In genomic region chr7:130560972-130561371, GRCh38 we compare ENCODE assay signal across 8 cellular contexts.
A peak's percentile ranks its signal among the peaks of the same experiment; 100 is the strongest.
DNase-seq lines count a peak whose midpoint lies in the region; ATAC-seq and TF ChIP-seq lines count a peak whose summit lies in the region.

No MANE protein-coding gene starts in this region.

- peak; percentile 90 for ATAC-seq in GM18505 (IDR thresholded peaks at IDR 0.05; ENCODE audit: unreplicated experiment)
- ATAC-seq in HG03139 (IDR thresholded peaks at IDR 0.05; ENCODE audit: unreplicated experiment) = peak; percentile 75
- ATAC-seq in HG03280 (IDR thresholded peaks at IDR 0.05; ENCODE audit: unreplicated experiment) = no peak

- POLR2A ChIA-PET in PC-9 (lab: Charles Lee; ENCODE audit: unreplicated experiment) = no interaction called here

- no peaks in the 10 kb centered on the region for H3K79me2 ChIP-seq in PC-9 (ENCODE audit: low read depth)

- H3K27me3 ChIP-seq in BE2C (no peaks in the 10 kb centered on the region), PC-9 (ENCODE audit: insufficient read depth, low read depth) (no peaks in the 10 kb centered on the region), ascending aorta (no peaks in the 10 kb centered on the region)

- no peaks in the 10 kb centered on the region for H4K20me1 ChIP-seq in PC-9 (ENCODE audit: insufficient read depth)

- H3K9me2 ChIP-seq in PC-9 (ENCODE audit: insufficient read depth) = no peaks in the 10 kb centered on the region

- no peak for DNase-seq in BE2C
- peak; percentile 15 to 55 for DNase-seq in PC-9
- peak; percentile 7 for DNase-seq in foreskin melanocyte
- no peak for DNase-seq in activated T-cell treated with anti-CD3 and anti-CD28 coated beads, Interleukin-2, amount 50 U/mL, for 1 hour
- no peak for DNase-seq in ascending aorta (ENCODE audit: low spot score in 2 of 2)

- TF ChIP-seq CTCF in BE2C (IDR thresholded peaks at IDR 0.05; ENCODE audit: low read depth, low read length) (peak; percentile 51), PC-9 (conservative IDR thresholded peaks at IDR 0.05) (peak; percentile 77), ascending aorta (IDR thresholded peaks at IDR 0.05) (no peak)

- H3K9me3 ChIP-seq in BE2C (no peaks in the 10 kb centered on the region), PC-9 (ENCODE audit: insufficient read depth, low read depth) (no peaks in the 10 kb centered on the region), ascending aorta (peaks cover 0 to 4% of the 10 kb centered on the region in 2 donors)

- no peak for TF ChIP-seq POLR2A in GM18505 (IDR thresholded peaks at IDR 0.05; ENCODE audit: borderline replicate concordance, extremely low read depth, insufficient read depth, insufficient read length)

- no peaks in the 10 kb centered on the region for H3K36me3 ChIP-seq in BE2C
- no peaks in the 10 kb centered on the region for H3K36me3 ChIP-seq in PC-9 (ENCODE audit: low read depth)
- peaks cover 0 to 7% of the 10 kb centered on the region in 2 donors for H3K36me3 ChIP-seq in ascending aorta

- H3K4me2 ChIP-seq in PC-9 = no peak overlapping the region

- no peak overlapping the region for H3K27ac ChIP-seq in PC-9
- no peak overlapping the region for H3K27ac ChIP-seq in ascending aorta

- H3F3A ChIP-seq in PC-9 (ENCODE audit: insufficient read depth, low read depth) = no peaks in the 10 kb centered on the region

- CTCF ChIA-PET in PC-9 (lab: Charles Lee) = no interaction called here

- no TSS peak for BruUV-seq in PC-9 (replicated peaks; lab: Mats Ljungman, UMichigan)

- no peak overlapping the region for H2AFZ ChIP-seq in PC-9

- intact Hi-C loops in PC-9 (cut with micrococcal nuclease; ENCODE audit: unreplicated experiment) = loop anchor here (1.0 to 5.0 kb wide), 3 partner anchors 319 to 489 kb away; no protein-coding TSS in a partner anchor
- intact Hi-C loops in ascending aorta (cut with DNase I) = no loop called here

- no peak overlapping the region for H3K4me3 ChIP-seq in BE2C (ENCODE audit: low read depth, low read length)
- no peak overlapping the region for H3K4me3 ChIP-seq in PC-9
- no peak overlapping the region for H3K4me3 ChIP-seq in ascending aorta

- no peaks in the 10 kb centered on the region; the same call in 1 of the 2 replicates for H3K4me1 ChIP-seq in BE2C
- no peaks in the 10 kb centered on the region for H3K4me1 ChIP-seq in PC-9 (replicated peaks; ENCODE audit: insufficient read depth)
- H3K4me1 ChIP-seq in ascending aorta = no peaks in the 10 kb centered on the region

Comparison
In these comparisons a context has a peak if more than half of its experiments do, and no peak if none do; other contexts are left out.
1. DNase-seq: peak in PC-9 (2 of 2) and foreskin melanocyte (single experiment); none in BE2C (single experiment), activated T-cell treated with anti-CD3 and anti-CD28 coated beads, Interleukin-2, amount 50 U/mL, for 1 hour (single experiment) and ascending aorta (0 of 2).
2. CTCF ChIP-seq: peak in BE2C (single experiment) and PC-9 (single experiment); none in ascending aorta (0 of 3).